Comparison of ENCODE assay signal across 26 cellular contexts in genomic region chrX:21638311-21638710, GRCh38. TPM values are rescaled to one million over a fixed set of nuclear protein-coding genes. Genes with fewer than 3 reads are reported as not detected.
DNase-seq lines count a peak whose midpoint lies in the region; ATAC-seq, FAIRE-seq and TF ChIP-seq lines count a peak whose summit lies in the region.
"Had no signal": no experiment of that assay in that cellular context is flagged by ENCODE, and none has a peak within 500 bp of the region (broad histone marks: within the 10 kb centered on the region; RNA-seq: fewer than 3 reads in every experiment).

No MANE protein-coding gene starts in this region.

- H3K27me3 ChIP-seq in foreskin keratinocyte: no peaks in the 10 kb centered on the region
- H3K27me3 ChIP-seq: left lung, spleen, vagina had no signal

- TF ChIP-seq CTCF in AG04449 (IDR thresholded peaks at IDR 0.05; ENCODE audit: insufficient read depth, low read length, missing control alignments) (no peak), astrocyte of the spinal cord (IDR thresholded peaks at IDR 0.05; ENCODE audit: low read depth, low read length) (no peak), foreskin keratinocyte (conservative IDR thresholded peaks at IDR 0.05) (no peak)

- no peak for TF ChIP-seq POLR2A in GM12891 (IDR thresholded peaks at IDR 0.05; ENCODE audit: low read depth, low read length)

- peak; percentile 97 for ATAC-seq in foreskin keratinocyte
- ATAC-seq: left lung, mucosa of descending colon had no signal

- POLR2A ChIA-PET in AG04449 (lab: Yijun Ruan, JAX): no interaction called here

- in situ Hi-C loops in astrocyte of the spinal cord (cut with HindIII; ENCODE audit: low sequenced_read_pairs): no loop called here

- no peak for FAIRE-seq in GM12891 (lab: Jason Lieb, UNC)
- FAIRE-seq: A204.1 had no signal

- no peak overlapping the region for H3K27ac ChIP-seq in foreskin keratinocyte
- H3K27ac ChIP-seq: left lung, spleen, vagina had no signal

- no peaks in the 10 kb centered on the region for H3K4me1 ChIP-seq in foreskin keratinocyte
- H3K4me1 ChIP-seq: left lung, spleen, vagina had no signal

- H3K4me3 ChIP-seq in AG04449 (ENCODE audit: low read depth, low read length): no peak overlapping the region
- no peak overlapping the region for H3K4me3 ChIP-seq in astrocyte of the spinal cord (ENCODE audit: low read depth, low read length)
- H3K4me3 ChIP-seq: left lung, mucosa of descending colon, spleen, vagina had no signal

- CTCF ChIA-PET in AG04449 (lab: Yijun Ruan, JAX): no interaction called here

- DNase-seq in AG04449 (ENCODE audit: low read depth, low spot score) (peak; percentile 31), HCEC 1CT (peak; percentile 64), astrocyte of the spinal cord (ENCODE audit: low read depth, low spot score) (peak; percentile 37), foreskin keratinocyte (peak; percentile 31 to 80), GM12891 (ENCODE audit: insufficient read length, low spot score) (no peak), NCI-H446 treated with DMSO at 0.1 percent for 48 hours (lab: John Stamatoyannopoulos, UW) (no peak), NCI-H2171 (lab: John Stamatoyannopoulos, UW) (no peak), activated gamma-delta T cell treated with Interleukin-2 at 50 U/mL for 16 hours (no peak)
- DNase-seq: activated CD4-positive, alpha-beta T cell treated with anti-CD3 and anti-CD28 coated beads, Interleukin-2, amount 10 ng/mL, durations not matched to agents 7 days and 5 days; activated effector memory CD4-positive, alpha-beta T cell treated with Interleukin-2 at 50 U/mL for 16 hours; amniotic stem cell; CD4-positive, alpha-beta memory T cell; cerebellar nuclear complex; effector CD4-positive, alpha-beta T cell; left lung; mucosa of descending colon; NCI-H1048; NCI-H2081; NCI-H524; Right ventricle myocardium superior; spleen; stimulated activated CD8-positive, alpha-beta memory T cell treated with anti-CD3 and anti-CD28 coated beads, Interleukin-4, amount 100 ng/mL, for 48 hours; substantia nigra had no signal

TF ChIP-seq in GM12891, 5 proteins besides CTCF, POLR2A, EP300 and RAD21:
- TF ChIP-seq PAX5 (IDR thresholded peaks at IDR 0.05; ENCODE audit: insufficient read depth, low read length, severe bottlenecking) (no peak), POU2F2 (IDR thresholded peaks at IDR 0.05; ENCODE audit: low read depth, low read length) (no peak), POLR2AphosphoS5 (IDR thresholded peaks at IDR 0.05; ENCODE audit: low read depth, low read length) (no peak), SPI1 (IDR thresholded peaks at IDR 0.05; ENCODE audit: low read depth, low read length) (no peak), TAF1 (IDR thresholded peaks at IDR 0.05; ENCODE audit: low read depth, low read length) (no peak)

RNA-seq across cellular contexts. Expression of gene KLHL34, which starts 19.8 kb away (rescaled TPM):
- total RNA-seq in foreskin keratinocyte: 0.07 and 0.11 TPM in 2 replicates
- 0.03 and 0.06 TPM in 2 replicates for polyA plus RNA-seq in foreskin keratinocyte
- not detected for polyA plus RNA-seq in GM12891 (2012; ENCODE audit: low read depth, missing spikeins)
- total RNA-seq: left lung, pulmonary artery endothelial cell, vagina had no signal

Comparison
In these comparisons a context has a peak if more than half of its experiments do, and no peak if none do; other contexts are left out.
1. DNase-seq: peak in AG04449 (single experiment), HCEC 1CT (single experiment), astrocyte of the spinal cord (single experiment) and foreskin keratinocyte (2 of 2); none in GM12891 (single experiment), NCI-H446 treated with DMSO at 0.1 percent for 48 hours (single experiment), NCI-H2171 (single experiment) and activated gamma-delta T cell treated with Interleukin-2 at 50 U/mL for 16 hours (single experiment).